8 cellular contexts compared by ENCODE assay signal in the genomic region with DNA sequence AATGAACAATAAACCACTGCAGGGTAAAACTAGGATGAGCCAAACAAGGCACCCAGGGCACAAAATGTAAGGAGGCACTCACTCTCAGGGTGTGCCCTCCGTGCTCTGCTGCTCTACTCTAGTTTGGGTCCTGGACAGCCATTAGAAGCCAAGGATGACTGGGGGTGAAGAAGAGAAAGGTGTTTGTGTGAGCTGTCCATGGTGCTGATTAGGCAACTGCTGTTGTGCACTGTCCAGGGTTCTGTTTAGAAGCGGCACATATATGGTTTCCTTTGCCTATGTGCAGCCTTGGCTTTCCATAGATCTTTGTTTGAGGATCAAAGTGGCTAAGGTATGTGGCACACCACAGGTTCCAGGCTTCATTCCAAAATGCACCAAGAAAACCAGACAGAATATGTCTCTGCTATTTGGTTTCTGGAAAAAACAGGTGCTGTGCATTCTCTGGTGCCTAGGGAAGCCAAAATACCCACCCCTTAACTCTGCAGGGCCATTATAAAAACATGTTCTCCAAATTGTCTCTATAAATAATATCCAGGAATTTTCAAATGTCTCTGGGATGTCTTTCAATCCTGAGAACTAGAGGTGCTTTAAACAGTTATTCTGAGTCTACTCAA.
DNase-seq lines count a peak whose midpoint lies in the region; ATAC-seq, FAIRE-seq and TF ChIP-seq lines count a peak whose summit lies in the region.
"Had no signal": no experiment of that assay in that cellular context is flagged by ENCODE, and none has a peak within 500 bp of the region (broad histone marks: within the 10 kb centered on the region; RNA-seq: fewer than 3 reads in every experiment).

No MANE protein-coding gene starts in this region.

- no peaks in the 10 kb centered on the region for H3K27me3 ChIP-seq in K562 (ENCODE audit: control insufficient read depth in 2 of 2, insufficient read depth in 2 of 2, low read length in 2 of 2)

- no peak overlapping the region for H3K27ac ChIP-seq in K562 (ENCODE audit: extremely low read depth, low read depth, low read length)

- TF ChIP-seq POLR2A in K562 (conservative IDR thresholded peaks at IDR 0.05), result no peak

- no peaks in the 10 kb centered on the region for H3K79me2 ChIP-seq in K562 (ENCODE audit: control insufficient read depth, insufficient read depth, low read length)

- ATAC-seq in K562, result peak; percentile 78
- ATAC-seq in GM21360 (IDR thresholded peaks at IDR 0.05; ENCODE audit: unreplicated experiment), result no peak
- no peak for ATAC-seq in GM19467 (IDR thresholded peaks at IDR 0.05; ENCODE audit: unreplicated experiment)
- ATAC-seq: naive thymus-derived CD4-positive, alpha-beta T cell had no signal

- no peak for TF ChIP-seq RAD21 in K562 (CRISPR knock-in tag; conservative IDR thresholded peaks at IDR 0.05 in 1 of 2, IDR thresholded peaks at IDR 0.05 in 1 of 2)

- no TSS peak for BruUV-seq in K562 (replicated peaks; lab: Mats Ljungman, UMichigan)

- WGBS in K562 (ENCODE audit: insufficient coverage, low coverage, missing lambda C conversion rate), result 0% methylated on average over 2 of the region's 2 CpGs

- FAIRE-seq in K562 (lab: Jason Lieb, UNC), result no peak

- TF ChIP-seq CTCF in GM13977 (IDR thresholded peaks at IDR 0.05; ENCODE audit: extremely low read depth, insufficient read depth, missing control alignments) (no peak), K562 (IDR thresholded peaks at IDR 0.05 in 2 of 3, conservative IDR thresholded peaks at IDR 0.05 in 1 of 3; ENCODE audit: insufficient read depth in 2 of 3, low read depth in 1 of 3, low read length in 3 of 3) (no peak)

- in situ Hi-C loops in GM13977 (cut with MboI; ENCODE audit: low pct_unique_long_range_greater_than_20kb, low sequenced_read_pairs, unreplicated experiment), result no loop called here
- in situ Hi-C loops in K562 (cut with MboI), result no loop called here

- no peaks in the 10 kb centered on the region for H3K4me1 ChIP-seq in K562 (replicated peaks in 1 of 2; ENCODE audit: control insufficient read depth in 2 of 2, insufficient read depth in 2 of 2, low read length in 2 of 2)

- peak; percentile 19 for DNase-seq in GM13977 (ENCODE audit: low spot score)
- DNase-seq in LoVo (ENCODE audit: low spot score), result peak; percentile 48
- DNase-seq in K562 (ENCODE audit: extremely low read depth in 1 of 4, low spot score in 3 of 4), result peak; percentile 47 to 64 (median 58)
- DNase-seq in mucosa of gallbladder (ENCODE audit: low spot score), result peak; percentile 24
- DNase-seq in HCEC 1CT, result no peak

- CTCF ChIA-PET in K562 (lab: Yijun Ruan, JAX; ENCODE audit: low intra/inter-chr PET ratio), result no interaction called here

- POLR2A ChIA-PET in K562 (lab: Yijun Ruan, JAX), result no interaction called here

- intact Hi-C loops in K562 (cut with micrococcal nuclease), result no loop called here

- no peak overlapping the region for H2AFZ ChIP-seq in K562 (ENCODE audit: low read depth, low read length)

- no peak overlapping the region for H3K4me2 ChIP-seq in K562 (ENCODE audit: insufficient read depth, low read length)

- H3K36me3 ChIP-seq in K562 (ENCODE audit: control insufficient read depth, insufficient read depth, low read length), result no peaks in the 10 kb centered on the region

- H3K9ac ChIP-seq in K562 (ENCODE audit: insufficient read depth in 1 of 2, low read depth in 2 of 2, low read length in 2 of 2), result no peak overlapping the region

- H3K4me3 ChIP-seq in K562, result no peak overlapping the region

- H3K9me1 ChIP-seq in K562 (ENCODE audit: control insufficient read depth, insufficient read depth, low read length), result no peaks in the 10 kb centered on the region

- no peaks in the 10 kb centered on the region for H4K20me1 ChIP-seq in K562 (replicated peaks; ENCODE audit: control insufficient read depth, insufficient read depth, low read length)

- H3K9me3 ChIP-seq in K562 (replicated peaks; ENCODE audit: control insufficient read depth, insufficient read depth, low read depth, low read length), result no peaks in the 10 kb centered on the region

- no peak for TF ChIP-seq EP300 in K562 (IDR thresholded peaks at IDR 0.05; ENCODE audit: low read length)

TF ChIP-seq in K562, 482 proteins besides CTCF, POLR2A, EP300 and RAD21 (continues in another document):
- no peak for TF ChIP-seq PHB2 (IDR thresholded peaks at IDR 0.05; ENCODE audit: low read depth)
- TF ChIP-seq ZC3H11A (IDR thresholded peaks at IDR 0.05; ENCODE audit: low read depth, low read length), result no peak
- no peak for TF ChIP-seq ZFP30 (CRISPR knock-in tag; IDR thresholded peaks at IDR 0.05; ENCODE audit: borderline replicate concordance)
- TF ChIP-seq ZNF785 (CRISPR knock-in tag; IDR thresholded peaks at IDR 0.05), result no peak
- TF ChIP-seq, protein P1, sequence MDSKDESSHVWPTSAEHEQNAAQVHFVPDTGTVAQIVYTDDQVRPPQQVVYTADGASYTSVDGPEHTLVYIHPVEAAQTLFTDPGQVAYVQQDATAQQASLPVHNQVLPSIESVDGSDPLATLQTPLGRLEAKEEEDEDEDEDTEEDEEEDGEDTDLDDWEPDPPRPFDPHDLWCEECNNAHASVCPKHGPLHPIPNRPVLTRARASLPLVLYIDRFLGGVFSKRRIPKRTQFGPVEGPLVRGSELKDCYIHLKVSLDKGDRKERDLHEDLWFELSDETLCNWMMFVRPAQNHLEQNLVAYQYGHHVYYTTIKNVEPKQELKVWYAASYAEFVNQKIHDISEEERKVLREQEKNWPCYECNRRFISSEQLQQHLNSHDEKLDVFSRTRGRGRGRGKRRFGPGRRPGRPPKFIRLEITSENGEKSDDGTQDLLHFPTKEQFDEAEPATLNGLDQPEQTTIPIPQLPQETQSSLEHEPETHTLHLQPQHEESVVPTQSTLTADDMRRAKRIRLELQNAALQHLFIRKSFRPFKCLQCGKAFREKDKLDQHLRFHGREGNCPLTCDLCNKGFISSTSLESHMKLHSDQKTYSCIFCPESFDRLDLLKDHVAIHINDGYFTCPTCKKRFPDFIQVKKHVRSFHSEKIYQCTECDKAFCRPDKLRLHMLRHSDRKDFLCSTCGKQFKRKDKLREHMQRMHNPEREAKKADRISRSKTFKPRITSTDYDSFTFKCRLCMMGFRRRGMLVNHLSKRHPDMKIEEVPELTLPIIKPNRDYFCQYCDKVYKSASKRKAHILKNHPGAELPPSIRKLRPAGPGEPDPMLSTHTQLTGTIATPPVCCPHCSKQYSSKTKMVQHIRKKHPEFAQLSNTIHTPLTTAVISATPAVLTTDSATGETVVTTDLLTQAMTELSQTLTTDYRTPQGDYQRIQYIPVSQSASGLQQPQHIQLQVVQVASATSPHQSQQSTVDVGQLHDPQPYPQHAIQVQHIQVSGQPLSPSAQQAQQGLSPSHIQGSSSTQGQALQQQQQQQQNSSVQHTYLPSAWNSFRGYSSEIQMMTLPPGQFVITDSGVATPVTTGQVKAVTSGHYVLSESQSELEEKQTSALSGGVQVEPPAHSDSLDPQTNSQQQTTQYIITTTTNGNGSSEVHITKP (IDR thresholded peaks at IDR 0.05; ENCODE audit: partially characterized antibody), result no peak
- TF ChIP-seq, protein P2, sequence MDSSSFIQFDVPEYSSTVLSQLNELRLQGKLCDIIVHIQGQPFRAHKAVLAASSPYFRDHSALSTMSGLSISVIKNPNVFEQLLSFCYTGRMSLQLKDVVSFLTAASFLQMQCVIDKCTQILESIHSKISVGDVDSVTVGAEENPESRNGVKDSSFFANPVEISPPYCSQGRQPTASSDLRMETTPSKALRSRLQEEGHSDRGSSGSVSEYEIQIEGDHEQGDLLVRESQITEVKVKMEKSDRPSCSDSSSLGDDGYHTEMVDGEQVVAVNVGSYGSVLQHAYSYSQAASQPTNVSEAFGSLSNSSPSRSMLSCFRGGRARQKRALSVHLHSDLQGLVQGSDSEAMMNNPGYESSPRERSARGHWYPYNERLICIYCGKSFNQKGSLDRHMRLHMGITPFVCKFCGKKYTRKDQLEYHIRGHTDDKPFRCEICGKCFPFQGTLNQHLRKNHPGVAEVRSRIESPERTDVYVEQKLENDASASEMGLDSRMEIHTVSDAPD (CRISPR knock-in tag; IDR thresholded peaks at IDR 0.05), result no peak
- TF ChIP-seq, protein P3, sequence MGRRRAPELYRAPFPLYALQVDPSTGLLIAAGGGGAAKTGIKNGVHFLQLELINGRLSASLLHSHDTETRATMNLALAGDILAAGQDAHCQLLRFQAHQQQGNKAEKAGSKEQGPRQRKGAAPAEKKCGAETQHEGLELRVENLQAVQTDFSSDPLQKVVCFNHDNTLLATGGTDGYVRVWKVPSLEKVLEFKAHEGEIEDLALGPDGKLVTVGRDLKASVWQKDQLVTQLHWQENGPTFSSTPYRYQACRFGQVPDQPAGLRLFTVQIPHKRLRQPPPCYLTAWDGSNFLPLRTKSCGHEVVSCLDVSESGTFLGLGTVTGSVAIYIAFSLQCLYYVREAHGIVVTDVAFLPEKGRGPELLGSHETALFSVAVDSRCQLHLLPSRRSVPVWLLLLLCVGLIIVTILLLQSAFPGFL (CRISPR knock-in tag; IDR thresholded peaks at IDR 0.05), result no peak
- TF ChIP-seq, protein P4, sequence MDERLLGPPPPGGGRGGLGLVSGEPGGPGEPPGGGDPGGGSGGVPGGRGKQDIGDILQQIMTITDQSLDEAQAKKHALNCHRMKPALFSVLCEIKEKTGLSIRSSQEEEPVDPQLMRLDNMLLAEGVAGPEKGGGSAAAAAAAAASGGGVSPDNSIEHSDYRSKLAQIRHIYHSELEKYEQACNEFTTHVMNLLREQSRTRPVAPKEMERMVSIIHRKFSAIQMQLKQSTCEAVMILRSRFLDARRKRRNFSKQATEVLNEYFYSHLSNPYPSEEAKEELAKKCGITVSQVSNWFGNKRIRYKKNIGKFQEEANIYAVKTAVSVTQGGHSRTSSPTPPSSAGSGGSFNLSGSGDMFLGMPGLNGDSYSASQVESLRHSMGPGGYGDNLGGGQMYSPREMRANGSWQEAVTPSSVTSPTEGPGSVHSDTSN (CRISPR knock-in tag; IDR thresholded peaks at IDR 0.05; ENCODE audit: low read depth), result 0 out of 2 replicates have a peak, but pooled peaks have one; percentile 30
- TF ChIP-seq, protein P4 (tag; conservative IDR thresholded peaks at IDR 0.05; ENCODE audit: low read depth), result no peak
